ENCODE assay signal across 36 cellular contexts in genomic region chr1:224911217-224911616, GRCh38. TPM values are rescaled to one million over a fixed set of nuclear protein-coding genes. Genes with fewer than 3 reads are reported as not detected.
"Had no signal": no experiment of that assay in that cellular context is flagged by ENCODE, and none has a peak within 500 bp of the region (broad histone marks: within the 10 kb centered on the region; RNA-seq: fewer than 3 reads in every experiment).

No MANE protein-coding gene starts in this region.

- H3K4me3 ChIP-seq: MG63 had no signal

- H3K36me3 ChIP-seq: MG63 had no signal

- DNase-seq: Karpas-422, Kasumi-1, MG63, MM.1S, MV-4-11, NCI-H1048, NCI-H1092, NCI-H1092 treated with DMSO at 0.1 percent for 48 hours, NCI-H1105, NCI-H1105 treated with DMSO at 0.1 percent for 48 hours, NCI-H1417, NCI-H1417 treated with DMSO at 0.1 percent for 48 hours, NCI-H1436, NCI-H1436 treated with DMSO at 0.1 percent for 48 hours, NCI-H146, NCI-H1694, NCI-H1694 treated with DMSO at 0.1 percent for 48 hours, NCI-H187, NCI-H187 treated with DMSO at 0.1 percent for 48 hours, NCI-H1930, NCI-H2029, NCI-H2029 treated with DMSO at 0.1 percent for 48 hours, NCI-H2081, NCI-H2081 treated with DMSO at 0.1 percent for 48 hours, NCI-H2107, NCI-H2171, NCI-H2171 treated with DMSO at 0.1 percent for 48 hours, NCI-H2227 treated with DMSO at 0.1 percent for 48 hours, NCI-H226, NCI-H345, NCI-H446, NCI-H446 treated with DMSO at 0.1 percent for 48 hours, NCI-H510A, NCI-H510A treated with DMSO at 0.1 percent for 48 hours, NCI-H524 had no signal

RNA-seq across cellular contexts. Expression of gene DNAH14, which starts 18.3 kb away (rescaled TPM):
- total RNA-seq: M059J had no signal
